ENCODE assay signal across 21 cellular contexts in the genomic region with DNA sequence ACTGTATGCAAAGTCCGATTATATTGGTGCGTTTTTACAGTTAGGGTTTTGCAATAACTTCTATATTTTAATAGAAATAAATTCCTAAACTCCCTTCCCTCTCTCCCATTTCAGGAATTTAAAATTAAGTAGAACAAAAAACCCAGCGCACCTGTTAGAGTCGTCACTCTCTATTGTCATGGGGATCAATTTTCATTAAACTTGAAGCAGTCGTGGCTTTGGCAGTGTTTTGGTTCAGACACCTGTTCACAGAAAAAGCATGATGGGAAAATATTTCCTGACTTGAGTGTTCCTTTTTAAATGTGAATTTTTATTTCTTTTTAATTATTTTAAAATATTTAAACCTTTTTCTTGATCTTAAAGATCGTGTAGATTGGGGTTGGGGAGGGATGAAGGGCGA.
"Had no signal": no experiment of that assay in that cellular context is flagged by ENCODE, and none has a peak within 500 bp of the region (broad histone marks: within the 10 kb centered on the region; RNA-seq: fewer than 3 reads in every experiment).

No MANE protein-coding gene starts in this region.

- H3K27me3 ChIP-seq: ovary, sigmoid colon, tibial nerve, uterus had no signal

- H3K4me1 ChIP-seq: uterus had no signal

- DNase-seq: islet precursor cell; left ventricle myocardium inferior; mesendoderm; naive thymus-derived CD4-positive, alpha-beta T cell; ovary; retina; right cardiac atrium; sigmoid colon; stimulated activated CD4-positive, alpha-beta T cell treated with anti-CD3 and anti-CD28 coated beads, Interleukin-1b, Interleukin-23, amount 100 ng/mL, for 48 hours; stimulated activated CD4-positive, alpha-beta T cell treated with anti-CD3 and anti-CD28 coated beads, Interleukin-2, amount 100 ng/mL, for 48 hours; stimulated activated CD4-positive, alpha-beta T cell treated with anti-CD3 and anti-CD28 coated beads, Interleukin-4, amount 100 ng/mL, for 4 hours; stimulated activated CD8-positive, alpha-beta memory T cell treated with anti-CD3 and anti-CD28 coated beads, Interleukin-4, amount 100 ng/mL, for 48 hours; stimulated activated naive CD4-positive, alpha-beta T cell treated with Interleukin-2 at 50 U/mL for 16 hours; stimulated activated naive CD8-positive, alpha-beta T cell treated with anti-CD3 and anti-CD28 coated beads, Interleukin-15, amount 100 ng/mL, for 72 hours; substantia nigra; uterus had no signal

- H3K9me3 ChIP-seq: left ventricle myocardium inferior, ovary, sigmoid colon, tibial nerve, uterus had no signal

- H3K4me3 ChIP-seq: left ventricle myocardium inferior, lung, ovary, sigmoid colon, smooth muscle cell, tibial nerve, uterus had no signal

- H3K27ac ChIP-seq: left ventricle myocardium inferior, ovary, sigmoid colon, tibial nerve, uterus had no signal

- H3K36me3 ChIP-seq: ovary, uterus had no signal

- ATAC-seq: naive thymus-derived CD4-positive, alpha-beta T cell; natural killer cell treated with Interleukin-12 subunit alpha and Interleukin-12 subunit beta and Interleukin-15 and Interleukin-18, amount 100 ng/mL, for 72 hours; stimulated activated memory B cell treated with anti-CD40 and anti-IgM and Interleukin-4, amounts not matched to agents 10 μg/mL and 1 μg/mL and 100 μg/mL, for 72 hours; stimulated activated naive CD8-positive, alpha-beta T cell treated with anti-CD3 and anti-CD28 coated beads, Interleukin-15, amount 100 ng/mL, for 72 hours had no signal

- H3K4me2 ChIP-seq: smooth muscle cell had no signal
